In genomic region chr12:52721838-52722470, GRCh38 we compare ENCODE assay signal across 40 cellular contexts. TPM values are rescaled to one million over a fixed set of nuclear protein-coding genes. Genes with fewer than 3 reads are reported as not detected.
"Had no signal": no experiment of that assay in that cellular context is flagged by ENCODE, and none has a peak within 500 bp of the region (broad histone marks: within the 10 kb centered on the region; RNA-seq: fewer than 3 reads in every experiment).

No MANE protein-coding gene starts in this region.

- FAIRE-seq: islet of Langerhans, kidney had no signal

- H3K36me3 ChIP-seq: left lung, lower lobe of right lung, neural progenitor cell, neutrophil, right atrium auricular region, right lobe of liver, tibial nerve, upper lobe of left lung, vagina had no signal

- H3K4me2 ChIP-seq: neural progenitor cell, smooth muscle cell had no signal

- DNase-seq: hypothalamus; immature natural killer cell; kidney; left lung; lower lobe of right lung; mammary epithelial cell; mesenchymal stem cell; naive B cell; natural killer cell; nephron progenitor cell; occipital lobe; right lobe of liver; stimulated activated CD4-positive, alpha-beta T cell treated with anti-CD3 and anti-CD28 coated beads, Interleukin-1b, Interleukin-23, amount 100 ng/mL, for 48 hours; stimulated activated CD4-positive, alpha-beta T cell treated with anti-CD3 and anti-CD28 coated beads, Interleukin-2, amount 100 ng/mL, for 48 hours; stimulated activated CD4-positive, alpha-beta T cell treated with anti-CD3 and anti-CD28 coated beads, Interleukin-4, amount 100 ng/mL, for 4 hours; stimulated activated CD8-positive, alpha-beta memory T cell treated with anti-CD3 and anti-CD28 coated beads, Interleukin-4, amount 100 ng/mL, for 48 hours; stimulated activated naive CD4-positive, alpha-beta T cell treated with Interleukin-2 at 50 U/mL for 16 hours; stimulated activated naive CD8-positive, alpha-beta T cell treated with anti-CD3 and anti-CD28 coated beads, Interleukin-15, amount 100 ng/mL, for 72 hours; substantia nigra; upper lobe of left lung had no signal

- H3K9ac ChIP-seq: neural progenitor cell, parathyroid adenoma had no signal

- H3K79me2 ChIP-seq: parathyroid adenoma had no signal

- H3K9me3 ChIP-seq: left lung, lower lobe of right lung, neutrophil, right atrium auricular region, right lobe of liver, tibial nerve, upper lobe of left lung, vagina had no signal

- H2AFZ ChIP-seq: neural progenitor cell, parathyroid adenoma had no signal

- ATAC-seq: left colon; left lung; lower lobe of right lung; natural killer cell; right lobe of liver; stimulated activated memory B cell treated with anti-CD40 and anti-IgM and Interleukin-4, amounts not matched to agents 10 μg/mL and 1 μg/mL and 100 μg/mL, for 72 hours; stimulated activated naive CD8-positive, alpha-beta T cell treated with anti-CD3 and anti-CD28 coated beads, Interleukin-15, amount 100 ng/mL, for 72 hours had no signal

- H3K4me1 ChIP-seq: left lung, lower lobe of right lung, neural progenitor cell, parathyroid adenoma, right atrium auricular region, right lobe of liver, tibial nerve, upper lobe of left lung, vagina had no signal

- H3K27ac ChIP-seq: left lung, lower lobe of right lung, neural progenitor cell, neutrophil, parathyroid adenoma, right atrium auricular region, right lobe of liver, tibial nerve, upper lobe of left lung, vagina had no signal

- H3K27me3 ChIP-seq: right atrium auricular region, right lobe of liver, tibial nerve, upper lobe of left lung, vagina had no signal

- H3K4me3 ChIP-seq: left lung, lower lobe of right lung, neural progenitor cell, right atrium auricular region, right lobe of liver, smooth muscle cell, tibial nerve, upper lobe of left lung, vagina had no signal

RNA-seq across cellular contexts. Expression of gene KRT77, which starts 18.6 kb away (rescaled TPM):
- total RNA-seq: kidney, left colon, left lung, liver, lower lobe of right lung, mesothelial cell of epicardium, mononuclear cell, natural killer cell, occipital lobe, osteocyte, posterior vena cava, pulmonary artery endothelial cell, renal cortical epithelial cell, right atrium auricular region, right lobe of liver, skeletal muscle tissue, tibial nerve, upper lobe of left lung, urinary bladder had no signal
- polyA plus RNA-seq: immature natural killer cell, liver, mammary epithelial cell, smooth muscle cell, urinary bladder had no signal

RNA-seq across cellular contexts. Expression of gene KRT1, which starts 41.7 kb away (rescaled TPM):
- total RNA-seq: kidney, left colon, mammary epithelial cell, mesothelial cell of epicardium, osteocyte, pulmonary artery endothelial cell, renal cortical epithelial cell, right atrium auricular region, right lobe of liver, tibial nerve had no signal
- polyA plus RNA-seq: immature natural killer cell, mammary epithelial cell, urinary bladder had no signal

RNA-seq across cellular contexts. Expression of gene KRT76, which starts 55.2 kb away (rescaled TPM):
- total RNA-seq: kidney, left colon, left lung, liver, lower lobe of right lung, mammary epithelial cell, mesothelial cell of epicardium, mononuclear cell, natural killer cell, occipital lobe, osteocyte, posterior vena cava, pulmonary artery endothelial cell, renal cortical epithelial cell, right atrium auricular region, right lobe of liver, skeletal muscle tissue, smooth muscle cell, temporal lobe, tibial nerve, upper lobe of left lung, urinary bladder, vagina had no signal
- polyA plus RNA-seq: immature natural killer cell, liver, mammary epithelial cell, smooth muscle cell, urinary bladder had no signal
